Comparison of ENCODE assay signal across 1 cellular context in the genomic region with DNA sequence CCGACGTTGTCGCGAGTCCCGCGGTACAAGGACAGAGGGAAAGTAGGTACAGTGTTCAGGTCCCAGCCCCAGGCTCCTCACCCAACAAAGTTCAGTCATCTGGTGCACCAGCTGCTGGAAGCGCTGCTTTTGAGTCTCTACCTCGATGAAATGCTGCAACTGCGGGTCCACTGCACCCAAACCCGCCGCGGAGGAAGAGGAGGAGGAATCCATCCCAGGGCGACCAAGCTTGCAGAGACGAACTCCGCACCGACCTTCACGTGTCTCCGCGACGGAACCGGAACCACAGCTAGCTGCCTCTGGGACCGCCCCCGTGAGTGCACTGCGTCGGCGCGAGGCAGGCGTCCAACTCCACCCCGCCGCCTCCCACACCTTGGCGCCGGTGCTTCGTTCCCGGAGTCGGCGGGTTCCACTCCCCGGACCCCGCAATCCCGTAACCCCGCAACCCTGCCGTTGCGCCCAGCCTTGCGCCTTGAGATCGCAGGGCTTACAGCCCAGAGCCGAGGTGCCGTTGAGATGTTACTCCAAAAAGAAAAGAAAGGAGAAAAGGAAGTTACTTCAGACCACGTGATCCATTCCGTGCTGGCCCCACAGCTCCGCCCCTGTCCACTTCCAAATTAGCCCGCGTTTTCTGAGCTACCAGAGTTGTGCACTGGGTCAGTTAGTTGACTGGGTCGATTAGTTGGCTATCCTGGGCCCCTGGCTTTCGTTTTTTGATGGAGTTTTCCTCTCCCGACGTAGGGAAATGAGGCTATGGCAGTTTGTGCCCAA.
TF ChIP-seq lines count a peak whose summit lies in the region.

TIMM8A (minus strand) TSS at position 291 of the 771 bp plus-strand sequence; CDS start at position 213, 78 bp downstream.

TF ChIP-seq in K562, 482 proteins besides CTCF, POLR2A, EP300 and RAD21 (continued from another document and continues in another):
- TF ChIP-seq, protein P1, sequence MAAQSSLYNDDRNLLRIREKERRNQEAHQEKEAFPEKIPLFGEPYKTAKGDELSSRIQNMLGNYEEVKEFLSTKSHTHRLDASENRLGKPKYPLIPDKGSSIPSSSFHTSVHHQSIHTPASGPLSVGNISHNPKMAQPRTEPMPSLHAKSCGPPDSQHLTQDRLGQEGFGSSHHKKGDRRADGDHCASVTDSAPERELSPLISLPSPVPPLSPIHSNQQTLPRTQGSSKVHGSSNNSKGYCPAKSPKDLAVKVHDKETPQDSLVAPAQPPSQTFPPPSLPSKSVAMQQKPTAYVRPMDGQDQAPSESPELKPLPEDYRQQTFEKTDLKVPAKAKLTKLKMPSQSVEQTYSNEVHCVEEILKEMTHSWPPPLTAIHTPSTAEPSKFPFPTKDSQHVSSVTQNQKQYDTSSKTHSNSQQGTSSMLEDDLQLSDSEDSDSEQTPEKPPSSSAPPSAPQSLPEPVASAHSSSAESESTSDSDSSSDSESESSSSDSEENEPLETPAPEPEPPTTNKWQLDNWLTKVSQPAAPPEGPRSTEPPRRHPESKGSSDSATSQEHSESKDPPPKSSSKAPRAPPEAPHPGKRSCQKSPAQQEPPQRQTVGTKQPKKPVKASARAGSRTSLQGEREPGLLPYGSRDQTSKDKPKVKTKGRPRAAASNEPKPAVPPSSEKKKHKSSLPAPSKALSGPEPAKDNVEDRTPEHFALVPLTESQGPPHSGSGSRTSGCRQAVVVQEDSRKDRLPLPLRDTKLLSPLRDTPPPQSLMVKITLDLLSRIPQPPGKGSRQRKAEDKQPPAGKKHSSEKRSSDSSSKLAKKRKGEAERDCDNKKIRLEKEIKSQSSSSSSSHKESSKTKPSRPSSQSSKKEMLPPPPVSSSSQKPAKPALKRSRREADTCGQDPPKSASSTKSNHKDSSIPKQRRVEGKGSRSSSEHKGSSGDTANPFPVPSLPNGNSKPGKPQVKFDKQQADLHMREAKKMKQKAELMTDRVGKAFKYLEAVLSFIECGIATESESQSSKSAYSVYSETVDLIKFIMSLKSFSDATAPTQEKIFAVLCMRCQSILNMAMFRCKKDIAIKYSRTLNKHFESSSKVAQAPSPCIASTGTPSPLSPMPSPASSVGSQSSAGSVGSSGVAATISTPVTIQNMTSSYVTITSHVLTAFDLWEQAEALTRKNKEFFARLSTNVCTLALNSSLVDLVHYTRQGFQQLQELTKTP (IDR thresholded peaks at IDR 0.05; ENCODE audit: low read depth in 1 of 2, partially characterized antibody in 2 of 2): no peak
- no peak for TF ChIP-seq KHSRP (IDR thresholded peaks at IDR 0.05)
- TF ChIP-seq ZNF140 (CRISPR knock-in tag; IDR thresholded peaks at IDR 0.05): no peak
- no peak for TF ChIP-seq POLR3G (IDR thresholded peaks at IDR 0.05; ENCODE audit: extremely low read depth, insufficient read length, insufficient replicate concordance)
- no peak for TF ChIP-seq CREB3L1 (IDR thresholded peaks at IDR 0.05; ENCODE audit: borderline replicate concordance, low read depth)
- TF ChIP-seq RBBP5 (IDR thresholded peaks at IDR 0.05; ENCODE audit: borderline replicate concordance, insufficient read depth, low read length, poor library complexity, severe bottlenecking): peak; percentile 75
- TF ChIP-seq FOXM1 (IDR thresholded peaks at IDR 0.05; ENCODE audit: low read depth): no peak
- no peak for TF ChIP-seq FOXM1 (CRISPR knock-in tag; IDR thresholded peaks at IDR 0.05; ENCODE audit: low read depth)
- no peak for TF ChIP-seq BRF1 (IDR thresholded peaks at IDR 0.05; ENCODE audit: borderline replicate concordance, extremely low read depth, insufficient read length)
- TF ChIP-seq ZBTB1 (CRISPR knock-in tag; IDR thresholded peaks at IDR 0.05; ENCODE audit: borderline replicate concordance, low read depth): no peak
- TF ChIP-seq, protein P2, sequence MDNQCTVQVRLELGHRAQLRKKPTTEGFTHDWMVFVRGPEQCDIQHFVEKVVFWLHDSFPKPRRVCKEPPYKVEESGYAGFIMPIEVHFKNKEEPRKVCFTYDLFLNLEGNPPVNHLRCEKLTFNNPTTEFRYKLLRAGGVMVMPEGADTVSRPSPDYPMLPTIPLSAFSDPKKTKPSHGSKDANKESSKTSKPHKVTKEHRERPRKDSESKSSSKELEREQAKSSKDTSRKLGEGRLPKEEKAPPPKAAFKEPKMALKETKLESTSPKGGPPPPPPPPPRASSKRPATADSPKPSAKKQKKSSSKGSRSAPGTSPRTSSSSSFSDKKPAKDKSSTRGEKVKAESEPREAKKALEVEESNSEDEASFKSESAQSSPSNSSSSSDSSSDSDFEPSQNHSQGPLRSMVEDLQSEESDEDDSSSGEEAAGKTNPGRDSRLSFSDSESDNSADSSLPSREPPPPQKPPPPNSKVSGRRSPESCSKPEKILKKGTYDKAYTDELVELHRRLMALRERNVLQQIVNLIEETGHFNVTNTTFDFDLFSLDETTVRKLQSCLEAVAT (IDR thresholded peaks at IDR 0.05): no peak
- peak; percentile 17; the same call in 1 of the 2 replicates for TF ChIP-seq SOX6 (IDR thresholded peaks at IDR 0.05)
- TF ChIP-seq EHMT2 (IDR thresholded peaks at IDR 0.05): no peak
- TF ChIP-seq SETDB1 (IDR thresholded peaks at IDR 0.05; ENCODE audit: low read length): no peak
- no peak for TF ChIP-seq ILF3 (IDR thresholded peaks at IDR 0.05; ENCODE audit: borderline replicate concordance)
- TF ChIP-seq LARP7 (IDR thresholded peaks at IDR 0.05): no peak
- TF ChIP-seq REST (CRISPR knock-in tag; IDR thresholded peaks at IDR 0.05; ENCODE audit: low read depth): peak; percentile 48; the same call in 1 of the 2 replicates
- TF ChIP-seq CCAR2 (IDR thresholded peaks at IDR 0.05; ENCODE audit: low read depth, low read length): no peak
- peak; percentile 81 for TF ChIP-seq EGR1 (conservative IDR thresholded peaks at IDR 0.05)
- TF ChIP-seq, protein P3, sequence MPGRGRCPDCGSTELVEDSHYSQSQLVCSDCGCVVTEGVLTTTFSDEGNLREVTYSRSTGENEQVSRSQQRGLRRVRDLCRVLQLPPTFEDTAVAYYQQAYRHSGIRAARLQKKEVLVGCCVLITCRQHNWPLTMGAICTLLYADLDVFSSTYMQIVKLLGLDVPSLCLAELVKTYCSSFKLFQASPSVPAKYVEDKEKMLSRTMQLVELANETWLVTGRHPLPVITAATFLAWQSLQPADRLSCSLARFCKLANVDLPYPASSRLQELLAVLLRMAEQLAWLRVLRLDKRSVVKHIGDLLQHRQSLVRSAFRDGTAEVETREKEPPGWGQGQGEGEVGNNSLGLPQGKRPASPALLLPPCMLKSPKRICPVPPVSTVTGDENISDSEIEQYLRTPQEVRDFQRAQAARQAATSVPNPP (IDR thresholded peaks at IDR 0.05; ENCODE audit: borderline replicate concordance, insufficient read depth, insufficient read length): no peak
- TF ChIP-seq HES1 (IDR thresholded peaks at IDR 0.05; ENCODE audit: low read depth): no peak
- TF ChIP-seq, protein P4, sequence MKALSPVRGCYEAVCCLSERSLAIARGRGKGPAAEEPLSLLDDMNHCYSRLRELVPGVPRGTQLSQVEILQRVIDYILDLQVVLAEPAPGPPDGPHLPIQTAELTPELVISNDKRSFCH (CRISPR knock-in tag; IDR thresholded peaks at IDR 0.05): no peak
- TF ChIP-seq, protein P4 (tag; IDR thresholded peaks at IDR 0.05): no peak
- no peak for TF ChIP-seq DIDO1 (tag; IDR thresholded peaks at IDR 0.05; ENCODE audit: low read depth)
- TF ChIP-seq ZNF584 (CRISPR knock-in tag; IDR thresholded peaks at IDR 0.05; ENCODE audit: low read depth): no peak
- TF ChIP-seq FOXK1 (CRISPR knock-in tag; IDR thresholded peaks at IDR 0.05; ENCODE audit: borderline replicate concordance): no peak
- no peak for TF ChIP-seq KAT8 (IDR thresholded peaks at IDR 0.05; ENCODE audit: low read depth)
- no peak for TF ChIP-seq RBM15 (IDR thresholded peaks at IDR 0.05; ENCODE audit: insufficient read depth, low read length)
- TF ChIP-seq ETV5 (CRISPR knock-in tag; IDR thresholded peaks at IDR 0.05; ENCODE audit: low read depth): no peak; the same call in 1 of the 2 replicates
- TF ChIP-seq NBN (IDR thresholded peaks at IDR 0.05; ENCODE audit: low read depth): 0 out of 2 replicates have a peak, but pooled peaks have one; percentile 62
- no peak for TF ChIP-seq NFXL1 (CRISPR knock-in tag; IDR thresholded peaks at IDR 0.05)
- TF ChIP-seq FOXJ2 (tag; IDR thresholded peaks at IDR 0.05): no peak
- TF ChIP-seq RBM34 (IDR thresholded peaks at IDR 0.05; ENCODE audit: borderline replicate concordance, insufficient read depth, low read length): no peak
- no peak for TF ChIP-seq MCM3 (IDR thresholded peaks at IDR 0.05)
- no peak for TF ChIP-seq STAT5B (CRISPR knock-in tag; IDR thresholded peaks at IDR 0.05)
- no peak for TF ChIP-seq DNMT1 (IDR thresholded peaks at IDR 0.05)
- TF ChIP-seq CBX1 (IDR thresholded peaks at IDR 0.05; ENCODE audit: low read depth): no peak
- TF ChIP-seq SREBF1 (IDR thresholded peaks at IDR 0.05; ENCODE audit: borderline replicate concordance, low read depth, low read length): no peak
- TF ChIP-seq HMG20B (CRISPR knock-in tag; IDR thresholded peaks at IDR 0.05): no peak
- TF ChIP-seq NR2C2 (CRISPR knock-in tag; IDR thresholded peaks at IDR 0.05): no peak
- TF ChIP-seq NR2C2 (tag; IDR thresholded peaks at IDR 0.05): peak; percentile 38; the same call in 1 of the 2 replicates
- TF ChIP-seq YY1 (IDR thresholded peaks at IDR 0.05; ENCODE audit: borderline replicate concordance in 1 of 3, control insufficient read depth in 1 of 3, extremely low read depth in 1 of 3, insufficient read depth in 3 of 3, insufficient read length in 1 of 3, insufficient replicate concordance in 2 of 3, low read depth in 1 of 3, low read length in 2 of 3): no peak
- TF ChIP-seq ARID3A (IDR thresholded peaks at IDR 0.05; ENCODE audit: borderline replicate concordance, low read depth, low read length): no peak
- TF ChIP-seq KAT7 (CRISPR knock-in tag; IDR thresholded peaks at IDR 0.05; ENCODE audit: borderline replicate concordance): no peak
- no peak for TF ChIP-seq TARDBP (IDR thresholded peaks at IDR 0.05)
